Comparison of ENCODE assay signal across 13 cellular contexts in the genomic region with DNA sequence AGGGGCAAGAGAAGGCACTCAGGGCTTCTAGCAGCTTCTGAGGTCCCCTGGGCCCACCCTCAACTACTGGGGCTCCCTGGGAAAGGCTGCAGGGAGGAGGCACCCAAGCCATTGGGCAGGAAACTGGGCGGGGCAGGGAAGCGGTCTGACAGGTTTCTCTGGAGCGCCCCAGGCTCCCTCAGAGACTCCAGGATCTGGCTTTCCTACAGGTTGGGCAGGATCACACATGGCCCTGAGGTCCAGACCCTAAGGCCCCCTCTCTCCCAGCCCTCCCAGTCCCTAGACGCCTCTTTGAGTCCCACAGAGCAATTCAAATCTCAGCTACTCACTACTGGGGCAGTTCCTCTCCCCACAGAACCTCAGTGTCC. TPM values are rescaled to one million over a fixed set of nuclear protein-coding genes. Genes with fewer than 3 reads are reported as not detected.
DNase-seq lines count a peak whose midpoint lies in the region; ATAC-seq, FAIRE-seq and TF ChIP-seq lines count a peak whose summit lies in the region.
"Had no signal": no experiment of that assay in that cellular context is flagged by ENCODE, and none has a peak within 500 bp of the region (broad histone marks: within the 10 kb centered on the region; RNA-seq: fewer than 3 reads in every experiment).

No MANE protein-coding gene starts in this region.

- H3K9me3 Mint-ChIP-seq in stimulated activated naive B cell treated with anti-CD40 and anti-IgM and Interleukin-4, amounts not matched to agents 10 μg/mL and 1 μg/mL and 100 μg/mL, for 72 hours, result no peaks in the 10 kb centered on the region
- no peaks in the 10 kb centered on the region for H3K9me3 Mint-ChIP-seq in CD4-positive, alpha-beta T cell
- H3K9me3 Mint-ChIP-seq in T-cell, result no peaks in the 10 kb centered on the region

- no peak for DNase-seq in Panc1 (ENCODE audit: low read depth, low spot score)
- no peak for DNase-seq in keratinocyte (ENCODE audit: low read depth, low spot score)
- DNase-seq in stimulated activated naive B cell treated with anti-CD40 and anti-IgM and Interleukin-4, amounts not matched to agents 10 μg/mL and 1 μg/mL and 100 μg/mL, for 72 hours, result no peak
- no peak for DNase-seq in RPMI8226
- DNase-seq in SKM-1 treated with dmso at 0.1 percent for 144 hours (lab: John Stamatoyannopoulos, UW; ENCODE audit: unreplicated experiment), result no peak
- DNase-seq in CD4-positive, alpha-beta T cell, result no peak
- no peak for DNase-seq in T-cell
- DNase-seq: activated CD8-positive, alpha-beta T cell treated with anti-CD3 and anti-CD28 coated beads, Interleukin-2, amount 10 ng/mL, durations not matched to agents 7 days and 5 days; NCI-H774 had no signal

- peak overlapping the region; percentile 63 for H3K4me2 ChIP-seq in keratinocyte (ENCODE audit: control insufficient read depth, extremely low read depth, insufficient read depth, low read depth, low read length)

- in situ Hi-C loops in Panc1 (cut with HindIII; ENCODE audit: low pct_unique_long_range_greater_than_20kb, low sequenced_read_pairs), result no loop called here

- dilution Hi-C loops in keratinocyte (cut with MboI; ENCODE audit: extremely low pct_ligation_motif_present, low sequenced_read_pairs), result no loop called here

- H3K4me1 ChIP-seq in HEK293 (ENCODE audit: control insufficient read depth, insufficient read depth, low read length) (peaks cover 7% of the 10 kb centered on the region), Panc1 (ENCODE audit: control insufficient read depth, insufficient read depth, low read length) (peaks cover 46% of the 10 kb centered on the region), keratinocyte (ENCODE audit: control insufficient read depth, extremely low read depth, insufficient read depth, low read length) (peaks cover 53% of the 10 kb centered on the region)

- peak; percentile 83 for FAIRE-seq in keratinocyte (lab: Jason Lieb, UNC)

- peak overlapping the region; percentile 81 for H3K9ac ChIP-seq in keratinocyte (ENCODE audit: control insufficient read depth, extremely low read depth, insufficient read depth, low read length)
- H3K9ac ChIP-seq: parathyroid adenoma had no signal

- TF ChIP-seq CTCF in HEK293 (tag by site-specific recombination; IDR thresholded peaks at IDR 0.05), result no peak
- no peak for TF ChIP-seq CTCF in Panc1 (IDR thresholded peaks at IDR 0.05)
- TF ChIP-seq CTCF in keratinocyte (optimal IDR thresholded peaks at IDR 0.05 in 1 of 3, IDR thresholded peaks at IDR 0.05 in 1 of 3, conservative IDR thresholded peaks at IDR 0.05 in 1 of 3; ENCODE audit: extremely low read depth in 1 of 3, insufficient read depth in 2 of 3, low read length in 3 of 3), result no peak
- TF ChIP-seq CTCF in CD4-positive, alpha-beta T cell (IDR thresholded peaks at IDR 0.05), result no peak

- H3K36me3 ChIP-seq in HEK293 (ENCODE audit: control insufficient read depth in 2 of 2, insufficient read depth in 1 of 2, low read length in 2 of 2) (peaks cover 13 to 85% of the 10 kb centered on the region in 2 experiments; a peak in 2 of 3 replicates), Panc1 (ENCODE audit: control insufficient read depth, insufficient read depth, low read length) (peaks cover 5% of the 10 kb centered on the region; the same call in 1 of the 2 replicates), keratinocyte (ENCODE audit: control insufficient read depth in 2 of 2, extremely low read depth in 1 of 2, insufficient read depth in 2 of 2, low read length in 2 of 2) (peaks cover 44 to 55% of the 10 kb centered on the region in 2 experiments)

- no peak for ATAC-seq in Panc1
- ATAC-seq in stimulated activated naive B cell treated with anti-CD40 and anti-IgM and Interleukin-4, amounts not matched to agents 10 μg/mL and 1 μg/mL and 100 μg/mL, for 72 hours (replicated peaks), result no peak
- no peak for ATAC-seq in CD4-positive, alpha-beta T cell (ENCODE audit: poor library complexity)
- ATAC-seq in T-cell (replicated peaks in 1 of 4), result no peak
- ATAC-seq: activated CD8-positive, alpha-beta T cell treated with anti-CD3 and anti-CD28 coated beads, Interleukin-2, amount 10 ng/mL, durations not matched to agents 7 days and 5 days had no signal

- peaks cover 5 to 17% of the 10 kb centered on the region in 2 donors for H3K36me3 Mint-ChIP-seq in stimulated activated naive B cell treated with anti-CD40 and anti-IgM and Interleukin-4, amounts not matched to agents 10 μg/mL and 1 μg/mL and 100 μg/mL, for 72 hours
- H3K36me3 Mint-ChIP-seq in CD4-positive, alpha-beta T cell (ENCODE audit: low read depth), result no peaks in the 10 kb centered on the region
- no peaks in the 10 kb centered on the region for H3K36me3 Mint-ChIP-seq in T-cell
- H3K36me3 Mint-ChIP-seq: activated naive CD8-positive, alpha-beta T cell had no signal

- BruUV-seq in Panc1 (replicated peaks; lab: Mats Ljungman, UMichigan), result no TSS peak

- no peak overlapping the region for H2AFZ ChIP-seq in keratinocyte (ENCODE audit: control insufficient read depth, low read length)
- H2AFZ ChIP-seq: parathyroid adenoma had no signal

- H3K4me1 Mint-ChIP-seq in stimulated activated naive B cell treated with anti-CD40 and anti-IgM and Interleukin-4, amounts not matched to agents 10 μg/mL and 1 μg/mL and 100 μg/mL, for 72 hours, result peaks cover 13 to 22% of the 10 kb centered on the region in 2 donors
- no peaks in the 10 kb centered on the region for H3K4me1 Mint-ChIP-seq in CD4-positive, alpha-beta T cell (ENCODE audit: low read depth)
- H3K4me1 Mint-ChIP-seq in T-cell, result peaks cover 3 to 5% (median 4%) of the 10 kb centered on the region in 3 donors

- H3K9me1 ChIP-seq in keratinocyte (ENCODE audit: control insufficient read depth, extremely low read depth, insufficient read depth, low read length), result peaks cover 3% of the 10 kb centered on the region

- CTCF ChIA-PET in HEK293 (lab: Yijun Ruan, JAX), result interaction anchor here (0.8 to 6.4 kb wide), 5 partner anchors 14 to 39 kb away, joined by 3 to 48 read pairs (median 6); a partner anchor contains a TSS
- CTCF ChIA-PET in Panc1 (lab: Charles Lee), result interaction anchor here (1.3 kb wide), 1 partner anchor 14 kb away, joined by 3 read pairs; a partner anchor contains a TSS
- CTCF ChIA-PET in CD4-positive, alpha-beta T cell (lab: Charles Lee), result no interaction called here
- CTCF ChIA-PET in T-cell (lab: Charles Lee), result no interaction called here

- POLR2A ChIA-PET in HEK293 (lab: Yijun Ruan, JAX) (interaction anchor here (2.0 to 4.5 kb wide), 2 partner anchors 13 to 19 kb away, joined by 13 to 60 read pairs; a partner anchor contains a TSS), Panc1 (lab: Charles Lee) (no interaction called here), T-cell (lab: Charles Lee) (no interaction called here)
- POLR2A ChIA-PET in CD4-positive, alpha-beta T cell (lab: Charles Lee), result no interaction called here

- intact Hi-C loops in Panc1 (cut with micrococcal nuclease; ENCODE audit: unreplicated experiment), result no loop called here
- intact Hi-C loops in CD4-positive, alpha-beta T cell (cut with DNase I, micrococcal nuclease), result no loop called here

- H3K27me3 ChIP-seq in Panc1 (ENCODE audit: control insufficient read depth, insufficient read depth, low read length) (no peaks in the 10 kb centered on the region), keratinocyte (ENCODE audit: control insufficient read depth, extremely low read depth, insufficient read depth, low read length) (no peaks in the 10 kb centered on the region)
- no peaks in the 10 kb centered on the region for H3K27me3 ChIP-seq in CD4-positive, alpha-beta T cell (ENCODE audit: control insufficient read depth, insufficient read depth, low read length)

- H3K9me3 ChIP-seq in HEK293 (ENCODE audit: control insufficient read depth, insufficient read depth, low read depth, low read length) (no peaks in the 10 kb centered on the region), Panc1 (ENCODE audit: control insufficient read depth, insufficient read depth, low read depth, low read length) (no peaks in the 10 kb centered on the region), keratinocyte (ENCODE audit: control insufficient read depth, low read depth, low read length) (no peaks in the 10 kb centered on the region)
- H3K9me3 ChIP-seq in CD4-positive, alpha-beta T cell (ENCODE audit: control insufficient read depth, low read length), result no peaks in the 10 kb centered on the region
- H3K9me3 ChIP-seq: thoracic aorta had no signal

- no peak overlapping the region for H3K27ac ChIP-seq in HEK293 (ENCODE audit: extremely low read depth, low read depth, low read length)
- H3K27ac ChIP-seq in Panc1 (ENCODE audit: low read length), result peak overlapping the region; percentile 18; the same call in 1 of the 2 replicates
- H3K27ac ChIP-seq in keratinocyte (ENCODE audit: control insufficient read depth, insufficient read depth, low read length), result peak overlapping the region; percentile 98
- no peak overlapping the region for H3K27ac ChIP-seq in CD4-positive, alpha-beta T cell (ENCODE audit: low read depth, low read length)
- H3K27ac ChIP-seq: parathyroid adenoma, thoracic aorta had no signal

- H3K79me2 ChIP-seq in keratinocyte (ENCODE audit: control insufficient read depth, insufficient read depth, low read length), result peaks cover 74% of the 10 kb centered on the region

- H3K4me3 Mint-ChIP-seq in stimulated activated naive B cell treated with anti-CD40 and anti-IgM and Interleukin-4, amounts not matched to agents 10 μg/mL and 1 μg/mL and 100 μg/mL, for 72 hours, result no peak overlapping the region
- no peak overlapping the region for H3K4me3 Mint-ChIP-seq in CD4-positive, alpha-beta T cell
- H3K4me3 Mint-ChIP-seq in T-cell, result no peak overlapping the region
- H3K4me3 Mint-ChIP-seq: activated naive CD8-positive, alpha-beta T cell had no signal

- no peaks in the 10 kb centered on the region for H3K27me3 Mint-ChIP-seq in stimulated activated naive B cell treated with anti-CD40 and anti-IgM and Interleukin-4, amounts not matched to agents 10 μg/mL and 1 μg/mL and 100 μg/mL, for 72 hours
- no peaks in the 10 kb centered on the region for H3K27me3 Mint-ChIP-seq in CD4-positive, alpha-beta T cell
- H3K27me3 Mint-ChIP-seq in T-cell, result peaks cover 0 to 12% of the 10 kb centered on the region in 2 donors
- H3K27me3 Mint-ChIP-seq: activated naive CD8-positive, alpha-beta T cell had no signal

- H4K20me1 ChIP-seq in keratinocyte (ENCODE audit: control insufficient read depth, extremely low read depth, insufficient read depth, low read length), result peaks cover 24% of the 10 kb centered on the region

- H3K27ac Mint-ChIP-seq in stimulated activated naive B cell treated with anti-CD40 and anti-IgM and Interleukin-4, amounts not matched to agents 10 μg/mL and 1 μg/mL and 100 μg/mL, for 72 hours, result peak overlapping the region; percentile 25
- no peak overlapping the region for H3K27ac Mint-ChIP-seq in CD4-positive, alpha-beta T cell
- H3K27ac Mint-ChIP-seq in T-cell, result no peak overlapping the region
- H3K27ac Mint-ChIP-seq: activated naive CD8-positive, alpha-beta T cell had no signal

- H3K4me3 ChIP-seq in HEK293 (ENCODE audit: low read depth, low read length) (no peak overlapping the region), Panc1 (ENCODE audit: low read depth in 2 of 2, low read length in 2 of 2) (no peak overlapping the region), keratinocyte (ENCODE audit: control insufficient read depth in 2 of 3, extremely low read depth in 1 of 3, insufficient read depth in 2 of 3, low read depth in 1 of 3, low read length in 3 of 3) (peak overlapping the region in 1 of 3 experiments; percentile 41)
- H3K4me3 ChIP-seq: thoracic aorta had no signal

RNA-seq across cellular contexts. Expression of a gene that starts 14.3 kb away (rescaled TPM):
- total RNA-seq in Panc1 (2021; ENCODE audit: unreplicated experiment), result 352 TPM
- polyA plus RNA-seq in Panc1 (2012; ENCODE audit: insufficient read length), result 528 TPM
- polyA plus RNA-seq in keratinocyte, result 152 to 261 TPM (median 192 TPM) in 3 replicates
- 318 TPM for polyA plus RNA-seq in keratinocyte (2011; ENCODE audit: low read depth)
- 272 and 540 TPM in 2 replicates for polyA plus RNA-seq in keratinocyte (2011; cell fraction: cytosol; rRNA removed)
- polyA plus RNA-seq in keratinocyte (2011; cell fraction: nucleus; rRNA removed), result 428 and 649 TPM in 2 replicates
- polyA plus RNA-seq in keratinocyte (2012; ENCODE audit: low replicate concordance), result 597 and 1,055 TPM in 2 replicates
- polyA minus RNA-seq in keratinocyte, result 297 to 1,322 TPM (median 395 TPM) in 3 replicates
- polyA minus RNA-seq in keratinocyte (2011; cell fraction: cytosol; rRNA and poly(A)+ RNA removed), result 688 TPM
- polyA minus RNA-seq in keratinocyte (2011; cell fraction: nucleus; rRNA and poly(A)+ RNA removed), result 540 and 556 TPM in 2 replicates
- total RNA-seq in CD4-positive, alpha-beta T cell, result 1 to 10 TPM in 1 of 2 experiments, under 1 TPM in 1; 0.88 to 1.1 TPM
- 1 to 10 TPM; 1.1 to 4.8 (median 3.4) TPM for total RNA-seq in T-cell

RNA-seq across cellular contexts. Expression of a gene that starts 37.8 kb away (rescaled TPM):
- total RNA-seq in Panc1 (2021; ENCODE audit: unreplicated experiment), result 11.6 TPM
- 16.4 TPM for polyA plus RNA-seq in Panc1 (2012; ENCODE audit: insufficient read length)
- polyA plus RNA-seq in keratinocyte, result 0.95 to 2.3 TPM (median 1.6 TPM) in 3 replicates
- polyA plus RNA-seq in keratinocyte (2011; ENCODE audit: low read depth), result 5.9 TPM
- 0.95 and 1.3 TPM in 2 replicates for polyA plus RNA-seq in keratinocyte (2011; cell fraction: cytosol; rRNA removed)
- 11.3 and 11.7 TPM in 2 replicates for polyA plus RNA-seq in keratinocyte (2011; cell fraction: nucleus; rRNA removed)
- 1.2 and 8.8 TPM in 2 replicates for polyA plus RNA-seq in keratinocyte (2012; ENCODE audit: low replicate concordance)
- polyA minus RNA-seq in keratinocyte, result 0.66 to 1.2 TPM (median 0.80 TPM) in 3 replicates
- not detected for polyA minus RNA-seq in keratinocyte (2011; cell fraction: cytosol; rRNA and poly(A)+ RNA removed)
- polyA minus RNA-seq in keratinocyte (2011; cell fraction: nucleus; rRNA and poly(A)+ RNA removed), result 1.3 and 1.8 TPM in 2 replicates
- total RNA-seq in CD4-positive, alpha-beta T cell, result under 1 TPM in 1 of 2 experiments, not detected in 1; 0.11 TPM
- total RNA-seq in T-cell, result under 1 TPM in 3 of 5 donors, not detected in 2; 0.49 to 0.63 (median 0.53) TPM

RNA-seq across cellular contexts. Expression of a gene that starts 39.5 kb away (rescaled TPM):
- total RNA-seq in Panc1 (2021; ENCODE audit: unreplicated experiment) (58.9 TPM), T-cell (10 to 100 TPM in 1 of 5 donors, 1 to 10 TPM in 4; 2.9 to 11.0 (median 7.7) TPM)
- polyA plus RNA-seq in Panc1 (2012; ENCODE audit: insufficient read length), result 110 TPM
- 4.2 to 8.4 TPM (median 5.9 TPM) in 3 replicates for polyA plus RNA-seq in keratinocyte
- polyA plus RNA-seq in keratinocyte (2011; ENCODE audit: low read depth), result 6.9 TPM
- 2.3 and 4.9 TPM in 2 replicates for polyA plus RNA-seq in keratinocyte (2011; cell fraction: cytosol; rRNA removed)
- polyA plus RNA-seq in keratinocyte (2011; cell fraction: nucleus; rRNA removed), result 9.6 and 11.8 TPM in 2 replicates
- polyA plus RNA-seq in keratinocyte (2012; ENCODE audit: low replicate concordance), result 5.0 and 6.3 TPM in 2 replicates
- 2.3 to 8.0 TPM (median 4.4 TPM) in 3 replicates for polyA minus RNA-seq in keratinocyte
- polyA minus RNA-seq in keratinocyte (2011; cell fraction: cytosol; rRNA and poly(A)+ RNA removed), result 18.4 TPM
- 9.0 and 12.2 TPM in 2 replicates for polyA minus RNA-seq in keratinocyte (2011; cell fraction: nucleus; rRNA and poly(A)+ RNA removed)
- total RNA-seq in CD4-positive, alpha-beta T cell, result 1 to 10 TPM; 1.3 to 2.3 TPM

RNA-seq across cellular contexts. Expression of a gene that starts 40.6 kb away (rescaled TPM):
- total RNA-seq in Panc1 (2021; ENCODE audit: unreplicated experiment) (190 TPM), T-cell (1 to 10 TPM in 2 of 5 donors, under 1 TPM in 2, not detected in 1; 0.49 to 1.3 (median 1.1) TPM)
- polyA plus RNA-seq in Panc1 (2012; ENCODE audit: insufficient read length), result 299 TPM
- polyA plus RNA-seq in keratinocyte, result 0.37 to 0.73 TPM (median 0.38 TPM) in 3 replicates
- polyA plus RNA-seq in keratinocyte (2011; ENCODE audit: low read depth), result 1.3 TPM
- 0.29 and 0.32 TPM in 2 replicates for polyA plus RNA-seq in keratinocyte (2011; cell fraction: cytosol; rRNA removed)
- polyA plus RNA-seq in keratinocyte (2011; cell fraction: nucleus; rRNA removed), result 1.6 and 2.1 TPM in 2 replicates
- 0.14 and 0.62 TPM in 2 replicates for polyA plus RNA-seq in keratinocyte (2012; ENCODE audit: low replicate concordance)
- 0.13 to 4.1 TPM (median 2.9 TPM) in 3 replicates for polyA minus RNA-seq in keratinocyte
- 0.96 TPM for polyA minus RNA-seq in keratinocyte (2011; cell fraction: cytosol; rRNA and poly(A)+ RNA removed)
- polyA minus RNA-seq in keratinocyte (2011; cell fraction: nucleus; rRNA and poly(A)+ RNA removed), result 1.2 and 1.8 TPM in 2 replicates
- total RNA-seq in CD4-positive, alpha-beta T cell, result not detected
- total RNA-seq: activated CD8-positive, alpha-beta T cell treated with anti-CD3 and anti-CD28 coated beads, Interleukin-2, amount 10 ng/mL, durations not matched to agents 7 days and 5 days had no signal

Comparison
In these comparisons a context has a peak if more than half of its experiments do, and no peak if none do; other contexts are left out.
1. H3K27ac ChIP-seq: peak in Panc1 (single experiment) and keratinocyte (single experiment); none in HEK293 (single experiment) and CD4-positive, alpha-beta T cell (single experiment).
2. RNA of a gene that starts 14.3 kb away (total RNA-seq): 352 TPM in Panc1 (single experiment); 1.1 to 4.8 TPM in T-cell and 0.88 to 1.1 TPM in CD4-positive, alpha-beta T cell; every median in the first group is over 10 times any median in the second.
3. CTCF ChIA-PET loops: an anchor here in HEK293 (0.8 to 6.4 kb wide) and Panc1 (1.3 kb wide); none called in CD4-positive, alpha-beta T cell and T-cell.